ENCODE assay signal across 17 cellular contexts in genomic region chr17:49603238-49603637, GRCh38. TPM values are rescaled to one million over a fixed set of nuclear protein-coding genes. Genes with fewer than 3 reads are reported as not detected.
DNase-seq lines count a peak whose midpoint lies in the region; ATAC-seq and TF ChIP-seq lines count a peak whose summit lies in the region.
"Had no signal": no experiment of that assay in that cellular context is flagged by ENCODE, and none has a peak within 500 bp of the region (broad histone marks: within the 10 kb centered on the region; RNA-seq: fewer than 3 reads in every experiment).

No MANE protein-coding gene starts in this region.

- H3K36me3 ChIP-seq in psoas muscle (ENCODE audit: insufficient read depth in 1 of 2, low read depth in 1 of 2), result peaks cover 15 to 99% of the 10 kb centered on the region in 2 donors

- ATAC-seq in Right ventricle myocardium inferior, result peak; percentile 53
- no peak for ATAC-seq in psoas muscle
- ATAC-seq in foreskin keratinocyte, result no peak

- POLR2A ChIA-PET in RWPE1 (lab: Yijun Ruan, JAX; ENCODE audit: low non-redundant PET), result no interaction called here

- H3K4me3 ChIP-seq in fibroblast of the aortic adventitia (ENCODE audit: low read depth, low read length) (no peak overlapping the region), psoas muscle (no peak overlapping the region)

- DNase-seq in Right ventricle myocardium inferior (ENCODE audit: missing footprints), result no peak
- no peak for DNase-seq in cardiac septum (ENCODE audit: low spot score)
- peak; percentile 40 for DNase-seq in fibroblast of the aortic adventitia (ENCODE audit: low read depth)
- no peak for DNase-seq in psoas muscle
- DNase-seq in RWPE1 (ENCODE audit: low spot score), result no peak
- no peak for DNase-seq in NCI-H1092 treated with DMSO at 0.1 percent for 48 hours (lab: John Stamatoyannopoulos, UW)
- DNase-seq in foreskin keratinocyte, result no peak
- DNase-seq in NCI-H1092 (lab: John Stamatoyannopoulos, UW), result no peak
- DNase-seq: activated CD4-positive, alpha-beta T cell treated with anti-CD3 and anti-CD28 coated beads, Interleukin-2, amount 50 U/mL, for 1 hour; CD4-positive, alpha-beta memory T cell; central memory CD4-positive, alpha-beta T cell; NCI-H1930; NCI-H510A; trophoblast cell had no signal

- H3K27ac ChIP-seq in psoas muscle (peak overlapping the region; percentile 41), RWPE1 (no peak overlapping the region), foreskin keratinocyte (no peak overlapping the region)

- WGBS in psoas muscle, 3 donors, result 59 to 69% (median 60%) methylated on average over 3 of the region's 3 CpGs

- no peaks in the 10 kb centered on the region for H3K27me3 ChIP-seq in psoas muscle (ENCODE audit: insufficient read depth in 3 of 3, low read length in 2 of 3)
- no peaks in the 10 kb centered on the region for H3K27me3 ChIP-seq in foreskin keratinocyte

- TF ChIP-seq CTCF in fibroblast of the aortic adventitia (IDR thresholded peaks at IDR 0.05; ENCODE audit: insufficient read depth, low read length), result no peak
- no peak for TF ChIP-seq CTCF in psoas muscle (IDR thresholded peaks at IDR 0.05)
- TF ChIP-seq CTCF in RWPE1 (conservative IDR thresholded peaks at IDR 0.05; ENCODE audit: low read depth), result no peak
- TF ChIP-seq CTCF in foreskin keratinocyte (conservative IDR thresholded peaks at IDR 0.05), result no peak

- CTCF ChIA-PET in RWPE1 (lab: Yijun Ruan, JAX), result interaction anchor here (0.7 kb wide), 1 partner anchor 36 kb away, joined by 3 read pairs; no protein-coding TSS in a partner anchor

- intact Hi-C loops in Right ventricle myocardium inferior (cut with DNase I) (no loop called here), cardiac septum (cut with DNase I) (no loop called here), psoas muscle (cut with DNase I) (no loop called here)

- H3K4me1 ChIP-seq in psoas muscle, result no peaks in the 10 kb centered on the region
- H3K4me1 ChIP-seq in foreskin keratinocyte, result peaks cover 9% of the 10 kb centered on the region

- H3K9me3 ChIP-seq in psoas muscle, result no peaks in the 10 kb centered on the region

RNA-seq across cellular contexts. Expression of gene NXPH3, which starts 27.6 kb away (rescaled TPM):
- total RNA-seq in Right ventricle myocardium inferior (4.5 TPM), cardiac septum (4.4 TPM), fibroblast of the aortic adventitia (ENCODE audit: low replicate concordance) (1.4 and 1.9 TPM in 2 replicates), psoas muscle (1 to 10 TPM in 1 of 4 donors, under 1 TPM in 3; 0.42 to 1.8 (median 0.61) TPM), foreskin keratinocyte (1.1 and 2.0 TPM in 2 replicates)
- polyA plus RNA-seq in psoas muscle (under 1 TPM; 0.39 to 0.75 (median 0.55) TPM), foreskin keratinocyte (1.4 and 2.2 TPM in 2 replicates)
- total RNA-seq: CD4-positive, alpha-beta memory T cell; Daoy; OCI-LY7 had no signal
- polyA plus RNA-seq: CD4-positive, alpha-beta memory T cell; IgD-negative memory B cell had no signal
